ENCODE assay signal across 24 cellular contexts in genomic region chr6:88728756-88729155, GRCh38.
"Had no signal": no experiment of that assay in that cellular context is flagged by ENCODE, and none has a peak within 500 bp of the region (broad histone marks: within the 10 kb centered on the region; RNA-seq: fewer than 3 reads in every experiment).

No MANE protein-coding gene starts in this region.

- DNase-seq: activated CD4-positive, alpha-beta T cell treated with anti-CD3 and anti-CD28 coated beads, Interleukin-2, amount 50 U/mL, for 48 hours; activated CD8-positive, alpha-beta memory T cell treated with anti-CD3 and anti-CD28 coated beads, Interleukin-2, amount 50 U/mL, for 48 hours; activated naive CD4-positive, alpha-beta T cell; activated T-cell treated with anti-CD3 and anti-CD28 coated beads, Interleukin-2, amount 50 U/mL, for 4 hours; amniotic stem cell; colonic mucosa; heart right ventricle; mucosa of descending colon; occipital lobe; posterior cingulate gyrus; small intestine; stimulated activated CD4-positive, alpha-beta T cell treated with anti-CD3 and anti-CD28 coated beads, Interleukin-2, amount 100 ng/mL, for 24 hours; stomach had no signal

- H3K27ac Mint-ChIP-seq: activated naive CD8-positive, alpha-beta T cell; activated T-helper 2 cell treated with anti-CD3 and anti-CD28 coated beads, Interferon-gamma antibody, Interleukin-2, Interleukin-4, amounts not matched to agents 10 μg/mL and 5 μg/mL and 100 μg/mL, durations not matched to agents 14 hours and 24 hours and 36 hours; stimulated activated memory B cell treated with anti-CD40 and anti-IgM and Interleukin-4, amounts not matched to agents 10 μg/mL and 1 μg/mL and 100 μg/mL, for 72 hours; T-helper 2 cell treated with Interferon-gamma antibody and Interleukin-4, amounts not matched to agents 5 μg/mL and 100 μg/mL, for 36 hours had no signal

- H3K4me3 Mint-ChIP-seq: activated naive CD8-positive, alpha-beta T cell; activated T-cell treated with anti-CD3 and anti-CD28 coated beads, Interleukin-2, amount 50 U/mL, for 4 hours; central memory CD8-positive, alpha-beta T cell; stimulated activated memory B cell treated with anti-CD40 and anti-IgM and Interleukin-4, amounts not matched to agents 10 μg/mL and 1 μg/mL and 100 μg/mL, for 72 hours; T-helper 2 cell treated with Interferon-gamma antibody and Interleukin-4, amounts not matched to agents 5 μg/mL and 100 μg/mL, for 36 hours had no signal

- H3K9me3 Mint-ChIP-seq: activated T-cell treated with anti-CD3 and anti-CD28 coated beads, Interleukin-2, amount 50 U/mL, for 4 hours; central memory CD8-positive, alpha-beta T cell; stimulated activated memory B cell treated with anti-CD40 and anti-IgM and Interleukin-4, amounts not matched to agents 10 μg/mL and 1 μg/mL and 100 μg/mL, for 72 hours had no signal

- H3K27ac ChIP-seq: breast epithelium, colonic mucosa, epithelial cell of prostate, heart right ventricle, stomach, suprapubic skin, tibial nerve had no signal

- FAIRE-seq: urothelium cell line had no signal

- H3K9me3 ChIP-seq: breast epithelium, colonic mucosa, heart right ventricle, mucosa of descending colon, stomach, suprapubic skin, tibial nerve had no signal

- H3K4me1 ChIP-seq: breast epithelium, colonic mucosa, heart right ventricle, stomach, suprapubic skin, tibial nerve had no signal

- H3K36me3 ChIP-seq: breast epithelium, colonic mucosa, heart right ventricle, stomach, suprapubic skin, tibial nerve had no signal

- H3K27me3 Mint-ChIP-seq: activated naive CD8-positive, alpha-beta T cell; central memory CD8-positive, alpha-beta T cell; stimulated activated memory B cell treated with anti-CD40 and anti-IgM and Interleukin-4, amounts not matched to agents 10 μg/mL and 1 μg/mL and 100 μg/mL, for 72 hours had no signal

- H3K4me3 ChIP-seq: breast epithelium, colonic mucosa, heart right ventricle, mucosa of descending colon, stomach, suprapubic skin, tibial nerve had no signal

- H3K27me3 ChIP-seq: breast epithelium, colonic mucosa, heart right ventricle, stomach, suprapubic skin, tibial nerve had no signal

- ATAC-seq: activated T-cell treated with anti-CD3 and anti-CD28 coated beads, Interleukin-2, amount 50 U/mL, for 4 hours; heart right ventricle; mucosa of descending colon; sciatic nerve; stimulated activated memory B cell treated with anti-CD40 and anti-IgM and Interleukin-4, amounts not matched to agents 10 μg/mL and 1 μg/mL and 100 μg/mL, for 72 hours had no signal
